27 cellular contexts compared by ENCODE assay signal in genomic region chr16:31703526-31704128, GRCh38.
"Had no signal": no experiment of that assay in that cellular context is flagged by ENCODE, and none has a peak within 500 bp of the region (broad histone marks: within the 10 kb centered on the region; RNA-seq: fewer than 3 reads in every experiment).

No MANE protein-coding gene starts in this region.

- H3K4me3 ChIP-seq: body of pancreas, colonic mucosa, SJSA1 had no signal

- H3K27ac ChIP-seq: body of pancreas, colonic mucosa, KMS-11, SJSA1 had no signal

- H3K27me3 Mint-ChIP-seq: activated CD4-positive, alpha-beta memory T cell treated with anti-CD3 and anti-CD28 coated beads for 36 hours had no signal

- DNase-seq: activated CD4-positive, alpha-beta memory T cell treated with anti-CD3 and anti-CD28 coated beads for 36 hours; activated CD4-positive, alpha-beta T cell treated with anti-CD3 and anti-CD28 coated beads for 48 hours; activated CD8-positive, alpha-beta memory T cell treated with anti-CD3 and anti-CD28 coated beads for 24 hours; activated naive CD4-positive, alpha-beta T cell treated with anti-CD3 and anti-CD28 coated beads, Interleukin-2, amount 50 U/mL, for 16 hours; activated T-cell treated with anti-CD3 and anti-CD28 coated beads, Interleukin-2, amount 50 U/mL, for 72 hours; aorta; body of pancreas; cerebellar nuclear complex; colonic mucosa; MM.1S; NCI-H1105; NCI-H1436; NCI-H1694 treated with DMSO at 0.1 percent for 48 hours; NCI-H2029 treated with DMSO at 0.1 percent for 48 hours; NCI-H345; NCI-H510A; NCI-H526 treated with DMSO at 0.1 percent for 48 hours; NK-92 treated with Interleukin-12 subunit alpha and Interleukin-12 subunit beta, amount 100 ng/mL, for 24 hours; OCI-M1; SHP77; SW 1271 had no signal

- H3K9ac ChIP-seq: KMS-11 had no signal

- FAIRE-seq: bronchial epithelial cell had no signal

- H3K4me1 ChIP-seq: colonic mucosa had no signal

- H3K9me3 Mint-ChIP-seq: activated CD4-positive, alpha-beta memory T cell treated with anti-CD3 and anti-CD28 coated beads for 36 hours; activated T-cell treated with anti-CD3 and anti-CD28 coated beads, Interleukin-2, amount 50 U/mL, for 72 hours had no signal

- H3K4me2 ChIP-seq: KMS-11 had no signal

- H3K27ac Mint-ChIP-seq: activated CD4-positive, alpha-beta memory T cell treated with anti-CD3 and anti-CD28 coated beads for 36 hours had no signal

- H3K27me3 ChIP-seq: body of pancreas, colonic mucosa had no signal

- ATAC-seq: activated CD4-positive, CD25-positive, alpha-beta regulatory T cell treated with anti-CD3 and anti-CD28 coated beads, Interleukin-2, amount 50 U/mL, for 24 hours; activated T-cell treated with anti-CD3 and anti-CD28 coated beads, Interleukin-2, amount 50 U/mL, for 72 hours; body of pancreas; Panc1; SK-N-SH treated with all-trans-retinoic acid at 6 μM for 48 hours had no signal

- H3K9me3 ChIP-seq: body of pancreas, colonic mucosa, SJSA1 had no signal
